32 cellular contexts compared by ENCODE assay signal in the genomic region with DNA sequence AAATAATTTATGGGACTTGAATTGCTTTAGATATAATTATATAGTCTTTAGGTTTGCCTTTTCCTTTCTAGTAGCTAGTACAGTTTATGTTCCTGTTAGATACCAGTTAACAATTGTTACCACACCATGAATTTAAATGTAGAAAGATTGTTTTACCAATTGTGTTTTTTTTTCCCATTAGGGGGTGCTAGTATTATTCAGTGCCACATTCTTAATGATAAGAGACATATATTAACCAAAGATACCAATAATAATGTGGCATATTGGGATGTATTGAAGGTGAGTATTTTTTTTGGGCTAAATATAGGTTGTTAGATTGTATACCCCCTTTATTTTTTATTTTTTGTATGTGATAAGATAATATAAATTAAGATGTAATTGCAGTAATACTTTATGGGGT. TPM values are rescaled to one million over a fixed set of nuclear protein-coding genes. Genes with fewer than 3 reads are reported as not detected.
"Had no signal": no experiment of that assay in that cellular context is flagged by ENCODE, and none has a peak within 500 bp of the region (broad histone marks: within the 10 kb centered on the region; RNA-seq: fewer than 3 reads in every experiment).

No MANE protein-coding gene starts in this region.

- DNase-seq: activated CD4-positive, alpha-beta T cell treated with anti-CD3 and anti-CD28 coated beads, Interleukin-2, amount 10 ng/mL, durations not matched to agents 7 days and 5 days; activated CD4-positive, CD25-positive, alpha-beta regulatory T cell treated with anti-CD3 and anti-CD28 coated beads, Interleukin-2, amount 50 U/mL, for 72 hours; activated CD8-positive, alpha-beta memory T cell treated with anti-CD3 and anti-CD28 coated beads, Interleukin-2, amount 10 ng/mL, durations not matched to agents 7 days and 5 days; activated CD8-positive, alpha-beta T cell treated with anti-CD3 and anti-CD28 coated beads, Interleukin-2, amount 10 ng/mL, durations not matched to agents 7 days and 5 days; activated naive CD4-positive, alpha-beta T cell treated with Interleukin-2 at 50 U/mL for 16 hours; activated naive CD8-positive, alpha-beta T cell treated with anti-CD3 and anti-CD28 coated beads for 36 hours; activated T-cell treated with anti-CD3 and anti-CD28 coated beads for 4 hours; activated T-cell treated with anti-CD3 and anti-CD28 coated beads, Interleukin-2, amount 50 U/mL, for 72 hours; adrenal gland; endodermal cell; foreskin fibroblast; heart left ventricle; hypothalamus; immature natural killer cell; kidney; left colon; mammary epithelial cell; naive B cell; ovary; stimulated activated CD4-positive, alpha-beta T cell treated with anti-CD3 and anti-CD28 coated beads, Interleukin-12 subunit alpha, Interleukin-12 subunit beta, amount 100 ng/mL, for 4 hours; stimulated activated CD4-positive, alpha-beta T cell treated with anti-CD3 and anti-CD28 coated beads, Interleukin-4, amount 100 ng/mL, for 1 hour; stimulated activated naive CD8-positive, alpha-beta T cell treated with anti-CD3 and anti-CD28 coated beads, Interleukin-15, Interleukin-2, amounts not matched to agents 100 U/mL and 50 U/mL, for 24 hours; T-helper 9 cell; testis; transverse colon had no signal

- H3K4me1 ChIP-seq: adrenal gland, ascending aorta, heart left ventricle, testis, transverse colon had no signal

- H3K4me3 ChIP-seq: adrenal gland, ascending aorta, heart left ventricle, ovary, skin epidermis, testis, transverse colon had no signal

- H3K36me3 ChIP-seq: ovary had no signal

- H3K27ac ChIP-seq: adrenal gland, ascending aorta, heart left ventricle, ovary, skin epidermis, testis, transverse colon had no signal

- H3K4me1 Mint-ChIP-seq: brain, endodermal cell had no signal

- H3K9me3 Mint-ChIP-seq: activated naive CD8-positive, alpha-beta T cell treated with anti-CD3 and anti-CD28 coated beads for 36 hours; activated T-cell treated with anti-CD3 and anti-CD28 coated beads, Interleukin-2, amount 50 U/mL, for 72 hours; brain; dendritic cell treated with granulocyte-macrophage colony-stimulating factor and Interleukin-4, amounts not matched to agents 40 ng/mL and 50 ng/mL, for 4 days; endodermal cell; immature natural killer cell; naive B cell had no signal

- H3K27ac Mint-ChIP-seq: activated CD4-positive, alpha-beta T cell treated with anti-CD3 and anti-CD28 coated beads, Interleukin-2, amount 10 ng/mL, durations not matched to agents 7 days and 5 days; activated CD8-positive, alpha-beta memory T cell treated with anti-CD3 and anti-CD28 coated beads, Interleukin-2, amount 10 ng/mL, durations not matched to agents 7 days and 5 days; activated CD8-positive, alpha-beta T cell treated with anti-CD3 and anti-CD28 coated beads, Interleukin-2, amount 10 ng/mL, durations not matched to agents 7 days and 5 days; activated naive CD8-positive, alpha-beta T cell treated with anti-CD3 and anti-CD28 coated beads for 36 hours; brain; dendritic cell treated with granulocyte-macrophage colony-stimulating factor and Interleukin-4, amounts not matched to agents 40 ng/mL and 50 ng/mL, for 4 days; endodermal cell; immature natural killer cell; progenitor cell of endocrine pancreas had no signal

- H3K9me3 ChIP-seq: adrenal gland, ascending aorta, heart left ventricle, ovary, testis, transverse colon had no signal

- H3K27me3 ChIP-seq: adrenal gland, ascending aorta, heart left ventricle, ovary, testis, transverse colon had no signal

- H3K4me3 Mint-ChIP-seq: activated CD4-positive, alpha-beta T cell treated with anti-CD3 and anti-CD28 coated beads, Interleukin-2, amount 10 ng/mL, durations not matched to agents 7 days and 5 days; activated CD8-positive, alpha-beta memory T cell treated with anti-CD3 and anti-CD28 coated beads, Interleukin-2, amount 10 ng/mL, durations not matched to agents 7 days and 5 days; activated CD8-positive, alpha-beta T cell treated with anti-CD3 and anti-CD28 coated beads, Interleukin-2, amount 10 ng/mL, durations not matched to agents 7 days and 5 days; activated naive CD8-positive, alpha-beta T cell treated with anti-CD3 and anti-CD28 coated beads for 36 hours; activated T-cell treated with anti-CD3 and anti-CD28 coated beads, Interleukin-2, amount 50 U/mL, for 72 hours; brain; dendritic cell treated with granulocyte-macrophage colony-stimulating factor and Interleukin-4, amounts not matched to agents 40 ng/mL and 50 ng/mL, for 4 days; endodermal cell; immature natural killer cell; naive B cell had no signal

- ATAC-seq: activated CD8-positive, alpha-beta memory T cell treated with anti-CD3 and anti-CD28 coated beads, Interleukin-2, amount 10 ng/mL, durations not matched to agents 7 days and 5 days; activated CD8-positive, alpha-beta T cell treated with anti-CD3 and anti-CD28 coated beads, Interleukin-2, amount 10 ng/mL, durations not matched to agents 7 days and 5 days; activated T-cell treated with anti-CD3 and anti-CD28 coated beads, Interleukin-2, amount 50 U/mL, for 72 hours; esophagus mucosa; heart left ventricle; left colon; sciatic nerve; stimulated activated naive CD8-positive, alpha-beta T cell treated with anti-CD3 and anti-CD28 coated beads, Interleukin-15, Interleukin-2, amounts not matched to agents 100 U/mL and 50 U/mL, for 24 hours had no signal

- FAIRE-seq: kidney had no signal

- H3K27me3 Mint-ChIP-seq: activated CD4-positive, alpha-beta T cell treated with anti-CD3 and anti-CD28 coated beads, Interleukin-2, amount 10 ng/mL, durations not matched to agents 7 days and 5 days; activated CD8-positive, alpha-beta memory T cell treated with anti-CD3 and anti-CD28 coated beads, Interleukin-2, amount 10 ng/mL, durations not matched to agents 7 days and 5 days; activated naive CD8-positive, alpha-beta T cell treated with anti-CD3 and anti-CD28 coated beads for 36 hours; brain; dendritic cell treated with granulocyte-macrophage colony-stimulating factor and Interleukin-4, amounts not matched to agents 40 ng/mL and 50 ng/mL, for 4 days; naive B cell; progenitor cell of endocrine pancreas had no signal

RNA-seq across cellular contexts. Expression of a gene that starts 27.8 kb away (rescaled TPM):
- total RNA-seq: activated CD8-positive, alpha-beta T cell treated with anti-CD3 and anti-CD28 coated beads, Interleukin-2, amount 10 ng/mL, durations not matched to agents 7 days and 5 days; ascending aorta; mammary epithelial cell had no signal
- polyA plus RNA-seq: immature natural killer cell, mammary epithelial cell had no signal
